Comparison of ENCODE assay signal across 22 cellular contexts in genomic region chr10:129486805-129487204, GRCh38.
"Had no signal": no experiment of that assay in that cellular context is flagged by ENCODE, and none has a peak within 500 bp of the region (broad histone marks: within the 10 kb centered on the region; RNA-seq: fewer than 3 reads in every experiment).

No MANE protein-coding gene starts in this region.

- H3K4me1 ChIP-seq: pancreas, prostate gland, spleen, stomach, tibial nerve, upper lobe of right lung, uterus had no signal

- H3K27ac ChIP-seq: pancreas, prostate gland, skin epidermis, spleen, stomach, thoracic aorta, thyroid gland, tibial nerve, upper lobe of right lung, uterus had no signal

- ATAC-seq: naive thymus-derived CD4-positive, alpha-beta T cell; natural killer cell; pancreas; right cardiac atrium; sciatic nerve; stimulated activated effector memory CD8-positive, alpha-beta T cell treated with anti-CD3 and anti-CD28 coated beads, Interleukin-12 subunit alpha, Interleukin-12 subunit beta, amount 100 ng/mL, for 72 hours; stimulated activated naive B cell treated with anti-CD40 and anti-IgM and Interleukin-4, amounts not matched to agents 10 μg/mL and 1 μg/mL and 100 μg/mL, for 72 hours; upper lobe of right lung had no signal

- H3K4me3 ChIP-seq: pancreas, prostate gland, skin epidermis, smooth muscle cell, spleen, stomach, thoracic aorta, thyroid gland, tibial nerve, upper lobe of right lung, uterus had no signal

- DNase-seq: naive thymus-derived CD4-positive, alpha-beta T cell; natural killer cell; occipital lobe; pancreas; right cardiac atrium; spleen; stimulated activated CD4-positive, alpha-beta T cell treated with anti-CD3 and anti-CD28 coated beads, Interleukin-12 subunit alpha, Interleukin-12 subunit beta, amount 100 ng/mL, for 4 hours; stimulated activated CD4-positive, alpha-beta T cell treated with anti-CD3 and anti-CD28 coated beads, Interleukin-1b, Interleukin-23, amount 100 ng/mL, for 48 hours; stimulated activated CD4-positive, alpha-beta T cell treated with anti-CD3 and anti-CD28 coated beads, Interleukin-4, amount 100 ng/mL, for 1 hour; stimulated activated naive B cell treated with anti-CD40 and anti-IgM and Interleukin-4, amounts not matched to agents 10 μg/mL and 1 μg/mL and 100 μg/mL, for 72 hours; stimulated activated naive CD4-positive, alpha-beta T cell treated with Interleukin-2 at 50 U/mL for 16 hours; stomach; thyroid gland; upper lobe of right lung; uterus had no signal

- H3K27me3 ChIP-seq: pancreas, spleen, stomach, thyroid gland, tibial nerve, upper lobe of right lung, uterus had no signal

- H3K36me3 ChIP-seq: pancreas, prostate gland, spleen, stomach, thoracic aorta, thyroid gland, tibial nerve, upper lobe of right lung, uterus had no signal

- H3K4me2 ChIP-seq: smooth muscle cell had no signal

- H3K9me3 ChIP-seq: prostate gland had no signal
